11 cellular contexts compared by ENCODE assay signal in the genomic region with DNA sequence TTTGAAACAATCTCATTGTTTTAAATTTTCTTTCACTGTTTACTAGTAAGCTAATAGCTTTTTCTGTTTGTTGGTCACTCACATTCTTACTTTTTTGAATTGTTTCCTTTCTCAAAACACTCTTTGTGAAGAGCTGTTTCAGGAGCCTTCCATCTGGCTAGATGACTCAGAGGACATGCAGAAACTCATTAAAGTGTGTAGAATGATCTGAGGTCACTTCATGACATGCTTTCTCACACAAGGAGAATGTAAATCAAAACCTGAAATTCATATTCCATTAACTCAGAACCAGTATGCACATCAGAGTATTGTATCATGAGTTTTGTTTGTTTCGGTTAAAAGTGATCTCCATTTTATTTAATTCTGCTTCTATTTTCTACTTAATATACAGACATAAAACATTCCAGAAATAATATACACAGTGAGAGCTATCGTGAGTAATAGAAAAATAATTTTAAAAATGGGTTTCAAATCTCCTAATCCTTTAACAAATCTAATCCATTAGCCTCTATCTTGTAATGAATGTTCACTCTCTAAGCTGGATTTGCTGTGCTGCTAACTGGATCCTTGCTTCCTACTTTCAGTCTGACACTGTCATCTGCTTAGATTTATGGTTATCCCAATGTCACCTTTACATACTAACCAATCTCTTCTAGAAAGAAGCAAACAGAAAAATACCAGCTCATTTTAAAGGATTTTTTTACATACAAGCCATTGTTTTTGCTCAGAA.
A peak's percentile ranks its signal among the peaks of the same experiment; 100 is the strongest.
DNase-seq lines count a peak whose midpoint lies in the region; ATAC-seq and TF ChIP-seq lines count a peak whose summit lies in the region.
"Had no signal": no experiment of that assay in that cellular context is flagged by ENCODE, and none has a peak within 500 bp of the region (broad histone marks: within the 10 kb centered on the region; RNA-seq: fewer than 3 reads in every experiment).

No MANE protein-coding gene starts in this region.

- DNase-seq in G401 (ENCODE audit: low spot score) (peak; percentile 41), RKO (ENCODE audit: low spot score) (peak; percentile 43), epithelial cell of proximal tubule (ENCODE audit: low read depth) (peak; percentile 23), retina (peak; percentile 10), uterus (no peak), DMS114 treated with DMSO at 0.1 percent for 48 hours (lab: John Stamatoyannopoulos, UW; ENCODE audit: unreplicated experiment) (no peak), adrenal gland (no peak)
- DNase-seq: activated T-cell treated with anti-CD3 and anti-CD28 coated beads, Interleukin-2, amount 50 U/mL, for 48 hours; colonic mucosa; NCI-H2107 had no signal

- H3K4me1 ChIP-seq in uterus (no peaks in the 10 kb centered on the region), adrenal gland (replicated peaks in 1 of 2) (no peaks in the 10 kb centered on the region)
- H3K4me1 ChIP-seq: colonic mucosa had no signal

- H3K4me3 ChIP-seq in epithelial cell of proximal tubule (ENCODE audit: low read depth, low read length) (no peak overlapping the region), uterus (no peak overlapping the region), adrenal gland (no peak overlapping the region)
- H3K4me3 ChIP-seq: colonic mucosa had no signal

- 59 to 67% (median 65%) methylated on average over 2 of the region's 2 CpGs for WGBS in adrenal gland, 4 donors

- H3K27me3 ChIP-seq in uterus = no peaks in the 10 kb centered on the region
- no peaks in the 10 kb centered on the region for H3K27me3 ChIP-seq in adrenal gland
- H3K27me3 ChIP-seq: colonic mucosa had no signal

- TF ChIP-seq CTCF in epithelial cell of proximal tubule (conservative IDR thresholded peaks at IDR 0.05; ENCODE audit: low read depth, low read length) = no peak
- TF ChIP-seq CTCF in uterus (IDR thresholded peaks at IDR 0.05) = no peak
- TF ChIP-seq CTCF in adrenal gland (IDR thresholded peaks at IDR 0.05) = no peak

- H3K36me3 ChIP-seq in uterus (no peaks in the 10 kb centered on the region), adrenal gland (replicated peaks in 1 of 2) (no peaks in the 10 kb centered on the region)
- H3K36me3 ChIP-seq: colonic mucosa had no signal

- H3K9me3 ChIP-seq in uterus (no peaks in the 10 kb centered on the region), adrenal gland (replicated peaks in 1 of 3) (no peaks in the 10 kb centered on the region)
- H3K9me3 ChIP-seq: colonic mucosa had no signal

- no peak for ATAC-seq in HG03439 (IDR thresholded peaks at IDR 0.05; ENCODE audit: unreplicated experiment)

- intact Hi-C loops in uterus (cut with DNase I; ENCODE audit: low total_unique reads) = no loop called here
- intact Hi-C loops in adrenal gland (cut with DNase I) = no loop called here

- TF ChIP-seq POLR2A in uterus (IDR thresholded peaks at IDR 0.05) (no peak), adrenal gland (IDR thresholded peaks at IDR 0.05) (no peak)

- H3K27ac ChIP-seq in uterus (no peak overlapping the region), adrenal gland (no peak overlapping the region)
- H3K27ac ChIP-seq: colonic mucosa had no signal

- in situ Hi-C loops in G401 (cut with HindIII; ENCODE audit: low sequenced_read_pairs) = no loop called here

Comparison
In these comparisons a context has a peak if more than half of its experiments do, and no peak if none do; other contexts are left out.
1. DNase-seq: peak in G401 (single experiment), RKO (single experiment), epithelial cell of proximal tubule (single experiment) and retina (single experiment); none in uterus (0 of 2), DMS114 treated with DMSO at 0.1 percent for 48 hours (single experiment) and adrenal gland (0 of 7).